7 cellular contexts compared by ENCODE assay signal in genomic region chr14:106468866-106469265, GRCh38.
DNase-seq lines count a peak whose midpoint lies in the region; ATAC-seq, FAIRE-seq and TF ChIP-seq lines count a peak whose summit lies in the region.
"Not testable (repeated sequence)": the region's sequence is repeated elsewhere in the genome, so short reads cannot be mapped to it uniquely, and the experiment has no call there.

No MANE protein-coding gene starts in this region.

- not testable (repeated sequence) for H3K36me3 Mint-ChIP-seq in CD4-positive, alpha-beta T cell (ENCODE audit: low read depth); T-cell; activated CD8-positive, alpha-beta T cell treated with anti-CD3 and anti-CD28 coated beads for 36 hours (ENCODE audit: low read depth); activated naive CD4-positive, alpha-beta T cell treated with anti-CD3 and anti-CD28 coated beads for 36 hours (ENCODE audit: low read depth); naive thymus-derived CD8-positive, alpha-beta T cell

- peaks cover 15% of the 10 kb centered on the region for H3K4me1 Mint-ChIP-seq in CD4-positive, alpha-beta T cell (ENCODE audit: low read depth)
- H3K4me1 Mint-ChIP-seq in T-cell; activated CD8-positive, alpha-beta T cell treated with anti-CD3 and anti-CD28 coated beads for 36 hours (ENCODE audit: low read depth): not testable (repeated sequence)
- peaks cover 10% of the 10 kb centered on the region for H3K4me1 Mint-ChIP-seq in activated naive CD4-positive, alpha-beta T cell treated with anti-CD3 and anti-CD28 coated beads for 36 hours (ENCODE audit: low read depth)
- H3K4me1 Mint-ChIP-seq in naive thymus-derived CD8-positive, alpha-beta T cell, result peaks cover 0 to 10% (median 3%) of the 10 kb centered on the region in 4 donors

- in situ Hi-C loops in K562 (cut with MboI), result not testable (repeated sequence)

- TF ChIP-seq EP300 in K562 (IDR thresholded peaks at IDR 0.05; ENCODE audit: low read length), result not testable (repeated sequence)

- peak; percentile 96 for ATAC-seq in CD4-positive, alpha-beta T cell (ENCODE audit: poor library complexity)
- peak; percentile 59 to 89 (median 73) for ATAC-seq in T-cell (replicated peaks in 1 of 4)
- ATAC-seq in activated CD8-positive, alpha-beta T cell treated with anti-CD3 and anti-CD28 coated beads for 36 hours, result peak; percentile 53
- peak; percentile 74 for ATAC-seq in K562
- ATAC-seq in naive thymus-derived CD8-positive, alpha-beta T cell, result peak; percentile 42 to 55

- not testable (repeated sequence) for TF ChIP-seq POLR2A in K562 (conservative IDR thresholded peaks at IDR 0.05)

- not testable (repeated sequence) for H3K4me3 ChIP-seq in K562

- not testable (repeated sequence) for H3K9me3 Mint-ChIP-seq in CD4-positive, alpha-beta T cell; T-cell; activated CD8-positive, alpha-beta T cell treated with anti-CD3 and anti-CD28 coated beads for 36 hours; activated naive CD4-positive, alpha-beta T cell treated with anti-CD3 and anti-CD28 coated beads for 36 hours; naive thymus-derived CD8-positive, alpha-beta T cell

- BruUV-seq in K562 (replicated peaks; lab: Mats Ljungman, UMichigan), result not testable (repeated sequence)

- not testable (repeated sequence) for H4K20me1 ChIP-seq in K562 (replicated peaks; ENCODE audit: control insufficient read depth, insufficient read depth, low read length)

- POLR2A ChIA-PET in CD4-positive, alpha-beta T cell (lab: Charles Lee), result interaction anchor here (1.1 to 2.5 kb wide), 4 partner anchors 9 to 42 kb away, joined by 3 to 8 read pairs (median 6); no protein-coding TSS in a partner anchor
- POLR2A ChIA-PET in T-cell (lab: Charles Lee) (interaction anchor here in 1 of 2 donors (0.6 kb wide), 1 partner anchor 25 kb away, joined by 3 read pairs; no protein-coding TSS in a partner anchor), K562 (lab: Yijun Ruan, JAX) (interaction anchor here (0.5 to 0.8 kb wide), 2 partner anchors 23 to 260 kb away, joined by 4 read pairs; no protein-coding TSS in a partner anchor)
- POLR2A ChIA-PET in activated CD8-positive, alpha-beta T cell treated with anti-CD3 and anti-CD28 coated beads for 36 hours (lab: Charles Lee); naive thymus-derived CD8-positive, alpha-beta T cell (lab: Charles Lee): not testable (repeated sequence)

- H3K27me3 ChIP-seq in CD4-positive, alpha-beta T cell (ENCODE audit: control insufficient read depth, insufficient read depth, low read length); K562 (ENCODE audit: control insufficient read depth in 2 of 2, insufficient read depth in 2 of 2, low read length in 2 of 2): not testable (repeated sequence)

- not testable (repeated sequence) for H3K4me2 ChIP-seq in K562 (ENCODE audit: insufficient read depth, low read length)

- not testable (repeated sequence) for H3K4me3 Mint-ChIP-seq in CD4-positive, alpha-beta T cell; T-cell; activated CD8-positive, alpha-beta T cell treated with anti-CD3 and anti-CD28 coated beads for 36 hours; activated naive CD4-positive, alpha-beta T cell treated with anti-CD3 and anti-CD28 coated beads for 36 hours; naive thymus-derived CD8-positive, alpha-beta T cell

- not testable (repeated sequence) for H3K9me3 ChIP-seq in CD4-positive, alpha-beta T cell (ENCODE audit: control insufficient read depth, low read length); K562 (replicated peaks; ENCODE audit: control insufficient read depth, insufficient read depth, low read depth, low read length)

- not testable (repeated sequence) for TF ChIP-seq RAD21 in K562 (CRISPR knock-in tag; conservative IDR thresholded peaks at IDR 0.05 in 1 of 2, IDR thresholded peaks at IDR 0.05 in 1 of 2)

- intact Hi-C loops in CD4-positive, alpha-beta T cell (cut with DNase I, micrococcal nuclease), result loop anchor here in 1 of 2 experiments (2.0 kb wide), 1 partner anchor 50 kb away; no protein-coding TSS in a partner anchor
- intact Hi-C loops in activated CD8-positive, alpha-beta T cell treated with anti-CD3 and anti-CD28 coated beads for 36 hours (cut with micrococcal nuclease); activated naive CD4-positive, alpha-beta T cell treated with anti-CD3 and anti-CD28 coated beads for 36 hours (cut with micrococcal nuclease); K562 (cut with micrococcal nuclease): not testable (repeated sequence)

- not testable (repeated sequence) for H3K27me3 Mint-ChIP-seq in CD4-positive, alpha-beta T cell; T-cell; activated CD8-positive, alpha-beta T cell treated with anti-CD3 and anti-CD28 coated beads for 36 hours; activated naive CD4-positive, alpha-beta T cell treated with anti-CD3 and anti-CD28 coated beads for 36 hours (ENCODE audit: low read depth); naive thymus-derived CD8-positive, alpha-beta T cell

- peak; percentile 24 for TF ChIP-seq CTCF in CD4-positive, alpha-beta T cell (IDR thresholded peaks at IDR 0.05)
- TF ChIP-seq CTCF in GM12872 (IDR thresholded peaks at IDR 0.05; ENCODE audit: insufficient read depth, low read depth, low read length), result 0 out of 3 replicates have a peak, but pooled peaks have one; percentile 1
- TF ChIP-seq CTCF in activated CD8-positive, alpha-beta T cell treated with anti-CD3 and anti-CD28 coated beads for 36 hours (IDR thresholded peaks at IDR 0.05); K562 (IDR thresholded peaks at IDR 0.05 in 2 of 3, conservative IDR thresholded peaks at IDR 0.05 in 1 of 3; ENCODE audit: insufficient read depth in 2 of 3, low read depth in 1 of 3, low read length in 3 of 3): not testable (repeated sequence)

- peak in 5 of 10 experiments; percentile 8 to 22 (median 13) for DNase-seq in CD4-positive, alpha-beta T cell
- DNase-seq in T-cell, result peak in 10 of 34 experiments; percentile 3 to 19 (median 13)
- not testable (repeated sequence) for DNase-seq in activated CD8-positive, alpha-beta T cell treated with anti-CD3 and anti-CD28 coated beads for 36 hours; K562 (ENCODE audit: extremely low read depth in 1 of 4, low spot score in 3 of 4)
- peak; percentile 42 for DNase-seq in activated naive CD4-positive, alpha-beta T cell treated with anti-CD3 and anti-CD28 coated beads for 36 hours
- peak in 2 of 10 donors; percentile 8 to 14 for DNase-seq in naive thymus-derived CD8-positive, alpha-beta T cell

- H3K27ac Mint-ChIP-seq in CD4-positive, alpha-beta T cell; activated CD8-positive, alpha-beta T cell treated with anti-CD3 and anti-CD28 coated beads for 36 hours; activated naive CD4-positive, alpha-beta T cell treated with anti-CD3 and anti-CD28 coated beads for 36 hours: not testable (repeated sequence)
- peak overlapping the region in 1 of 2 donors; percentile 71 for H3K27ac Mint-ChIP-seq in T-cell
- peak overlapping the region in 2 of 10 donors; percentile 28 to 53 for H3K27ac Mint-ChIP-seq in naive thymus-derived CD8-positive, alpha-beta T cell

- not testable (repeated sequence) for H3K4me1 ChIP-seq in K562 (replicated peaks in 1 of 2; ENCODE audit: control insufficient read depth in 2 of 2, insufficient read depth in 2 of 2, low read length in 2 of 2)

- not testable (repeated sequence) for H3K9ac ChIP-seq in K562 (ENCODE audit: insufficient read depth in 1 of 2, low read depth in 2 of 2, low read length in 2 of 2)

- not testable (repeated sequence) for H3K27ac ChIP-seq in CD4-positive, alpha-beta T cell (ENCODE audit: low read depth, low read length); K562 (ENCODE audit: extremely low read depth, low read depth, low read length)

- CTCF ChIA-PET in CD4-positive, alpha-beta T cell (lab: Charles Lee), result interaction anchor here (0.7 to 4.0 kb wide), 10 partner anchors 10 to 353 kb away, joined by 3 to 21 read pairs (median 4); no protein-coding TSS in a partner anchor
- CTCF ChIA-PET in T-cell (lab: Charles Lee), result interaction anchor here (0.9 to 3.2 kb wide), 12 partner anchors 10 to 352 kb away, joined by 3 to 16 read pairs (median 4); no protein-coding TSS in a partner anchor
- CTCF ChIA-PET in activated CD8-positive, alpha-beta T cell treated with anti-CD3 and anti-CD28 coated beads for 36 hours (lab: Charles Lee), result interaction anchor here (0.7 to 10.8 kb wide), 23 partner anchors 8 to 339 kb away, joined by 3 to 183 read pairs (median 4); no protein-coding TSS in a partner anchor
- CTCF ChIA-PET in activated naive CD4-positive, alpha-beta T cell treated with anti-CD3 and anti-CD28 coated beads for 36 hours (lab: Charles Lee), result interaction anchor here (0.7 to 4.2 kb wide), 27 partner anchors 8 to 407 kb away, joined by 3 to 31 read pairs (median 6); no protein-coding TSS in a partner anchor
- CTCF ChIA-PET in K562 (lab: Yijun Ruan, JAX; ENCODE audit: low intra/inter-chr PET ratio), result not testable (repeated sequence)

- H3K79me2 ChIP-seq in K562 (ENCODE audit: control insufficient read depth, insufficient read depth, low read length), result not testable (repeated sequence)

- H3K36me3 ChIP-seq in K562 (ENCODE audit: control insufficient read depth, insufficient read depth, low read length), result not testable (repeated sequence)

- H3K9me1 ChIP-seq in K562 (ENCODE audit: control insufficient read depth, insufficient read depth, low read length), result not testable (repeated sequence)

- not testable (repeated sequence) for FAIRE-seq in K562 (lab: Jason Lieb, UNC)

- 40% methylated on average over 1 of the region's 4 CpGs for WGBS in K562 (ENCODE audit: insufficient coverage, low coverage, missing lambda C conversion rate)

- not testable (repeated sequence) for H2AFZ ChIP-seq in K562 (ENCODE audit: low read depth, low read length)

TF ChIP-seq in K562, 482 proteins besides CTCF, POLR2A, EP300 and RAD21:
- TF ChIP-seq ZNF316 (IDR thresholded peaks at IDR 0.05), result peak; percentile 15; the same call in 1 of the 2 replicates
TF ChIP-seq in K562: peak in this region for 1; not testable (repeated sequence) for 481.
